Comparison of ENCODE assay signal across 29 cellular contexts in genomic region chr3:34421762-34422161, GRCh38.
"Had no signal": no experiment of that assay in that cellular context is flagged by ENCODE, and none has a peak within 500 bp of the region (broad histone marks: within the 10 kb centered on the region; RNA-seq: fewer than 3 reads in every experiment).

No MANE protein-coding gene starts in this region.

- H3K36me3 ChIP-seq: ascending aorta, breast epithelium, cardiac muscle cell, esophagus muscularis mucosa, gastroesophageal sphincter had no signal

- H3K4me3 ChIP-seq: ascending aorta, breast epithelium, cardiac muscle cell, dorsolateral prefrontal cortex, esophagus muscularis mucosa, gastroesophageal sphincter had no signal

- H3K27me3 ChIP-seq: ascending aorta, breast epithelium, cardiac muscle cell, dorsolateral prefrontal cortex, esophagus muscularis mucosa, gastroesophageal sphincter had no signal

- H3K4me1 ChIP-seq: ascending aorta, breast epithelium, esophagus muscularis mucosa, gastroesophageal sphincter had no signal

- DNase-seq: activated CD4-positive, alpha-beta memory T cell treated with anti-CD3 and anti-CD28 coated beads for 36 hours; activated CD4-positive, alpha-beta T cell treated with anti-CD3 and anti-CD28 coated beads for 36 hours; activated CD4-positive, alpha-beta T cell treated with anti-CD3 and anti-CD28 coated beads, Interleukin-2, amount 10 ng/mL, durations not matched to agents 24 days and 14 days; activated CD4-positive, CD25-positive, alpha-beta regulatory T cell; activated CD4-positive, CD25-positive, alpha-beta regulatory T cell treated with anti-CD3 and anti-CD28 coated beads, Interleukin-2, amount 50 U/mL, for 72 hours; activated CD8-positive, alpha-beta memory T cell treated with anti-CD3 and anti-CD28 coated beads, Interleukin-2, amount 10 ng/mL, durations not matched to agents 7 days and 5 days; activated CD8-positive, alpha-beta memory T cell treated with anti-CD3 and anti-CD28 coated beads, Interleukin-2, amount 50 U/mL, for 4 hours; activated CD8-positive, alpha-beta T cell treated with anti-CD3 and anti-CD28 coated beads, Interleukin-2, amount 10 ng/mL, durations not matched to agents 7 days and 5 days; activated gamma-delta T cell; activated naive CD4-positive, alpha-beta T cell; activated naive CD4-positive, alpha-beta T cell treated with anti-CD3 and anti-CD28 coated beads, Interleukin-2, amount 10 ng/mL, durations not matched to agents 7 days and 5 days; activated naive CD8-positive, alpha-beta T cell treated with anti-CD3 and anti-CD28 coated beads, Interleukin-2, amount 10 ng/mL, durations not matched to agents 7 days and 5 days; activated T-cell treated with anti-CD3 and anti-CD28 coated beads, Interleukin-2, amount 50 U/mL, for 1 hour; activated T-cell treated with anti-CD3 and anti-CD28 coated beads, Interleukin-2, amount 50 U/mL, for 48 hours; cortex of kidney; dorsolateral prefrontal cortex; effector memory CD4-positive, alpha-beta T cell; endodermal cell; erythroblast; foreskin melanocyte; T-helper 1 cell; T-helper 17 cell; T1000 had no signal

- H3K27ac ChIP-seq: ascending aorta, breast epithelium, cardiac muscle cell, dorsolateral prefrontal cortex, esophagus muscularis mucosa, gastroesophageal sphincter had no signal

- H3K9me3 ChIP-seq: ascending aorta, esophagus muscularis mucosa, gastroesophageal sphincter had no signal

- ATAC-seq: activated CD4-positive, alpha-beta T cell treated with anti-CD3 and anti-CD28 coated beads for 36 hours; activated CD8-positive, alpha-beta memory T cell treated with anti-CD3 and anti-CD28 coated beads, Interleukin-2, amount 10 ng/mL, durations not matched to agents 7 days and 5 days; activated CD8-positive, alpha-beta T cell treated with anti-CD3 and anti-CD28 coated beads, Interleukin-2, amount 10 ng/mL, durations not matched to agents 7 days and 5 days; activated naive CD4-positive, alpha-beta T cell treated with anti-CD3 and anti-CD28 coated beads, Interleukin-2, amount 50 U/mL, for 72 hours; gastroesophageal sphincter; T-helper 17 cell had no signal
